ENCODE assay signal across 9 cellular contexts in the genomic region with DNA sequence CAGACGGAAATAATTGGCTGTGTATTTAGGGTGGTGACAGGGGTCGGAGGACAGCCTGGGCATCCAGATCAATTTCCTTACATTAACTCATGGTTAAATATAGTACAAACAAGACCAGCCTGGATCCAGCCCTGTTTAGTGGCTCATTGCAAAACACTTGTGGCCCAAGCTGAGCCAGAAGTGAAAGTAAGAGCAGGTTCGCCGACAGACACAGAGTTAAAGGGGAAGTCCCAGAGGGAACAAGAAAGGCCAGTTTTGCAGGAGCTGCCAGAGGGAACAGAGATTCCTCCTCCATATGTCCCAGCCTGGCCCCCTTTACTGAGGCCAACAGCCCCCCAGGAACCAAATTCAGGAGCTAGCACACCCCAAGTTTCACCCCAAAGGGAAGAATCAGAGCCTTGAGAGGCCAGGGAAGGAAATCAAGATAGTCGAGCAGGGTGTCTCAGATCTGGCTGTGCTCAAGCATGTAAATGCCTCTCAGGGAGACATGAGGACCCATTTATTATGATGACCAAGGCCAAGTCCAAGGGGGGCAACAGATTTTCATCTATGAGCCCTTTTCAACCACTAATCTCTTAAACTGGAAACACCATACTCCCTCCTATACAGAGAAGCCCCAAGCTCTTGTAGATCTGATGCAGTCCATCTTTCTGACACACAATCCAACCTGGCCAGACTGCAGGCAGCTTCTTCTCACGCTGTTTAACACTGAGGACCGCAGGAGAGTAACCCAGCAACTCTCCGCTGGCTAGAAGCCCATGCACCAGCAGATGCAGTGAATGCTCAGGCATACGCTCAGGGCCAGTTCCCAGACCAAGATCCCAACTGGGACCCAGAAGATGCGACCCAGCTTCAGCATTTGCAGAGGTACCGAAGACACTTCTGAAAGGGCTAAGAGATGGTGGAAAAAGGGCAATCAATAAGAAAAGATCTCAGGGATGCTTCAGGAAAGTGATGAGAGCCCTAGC. TPM values are rescaled to one million over a fixed set of nuclear protein-coding genes. Genes with fewer than 3 reads are reported as not detected.
A peak's percentile ranks its signal among the peaks of the same experiment; 100 is the strongest.
DNase-seq lines count a peak whose midpoint lies in the region; ATAC-seq, FAIRE-seq and TF ChIP-seq lines count a peak whose summit lies in the region.
"Had no signal": no experiment of that assay in that cellular context is flagged by ENCODE, and none has a peak within 500 bp of the region (broad histone marks: within the 10 kb centered on the region; RNA-seq: fewer than 3 reads in every experiment).

No MANE protein-coding gene starts in this region.

- intact Hi-C loops in CD4-positive, alpha-beta memory T cell (cut with micrococcal nuclease), result no loop called here

- no peak overlapping the region for H3K27ac ChIP-seq in CD4-positive, alpha-beta memory T cell (ENCODE audit: low read depth, low read length)

- H3K9me3 Mint-ChIP-seq in CD4-positive, alpha-beta memory T cell, result no peaks in the 10 kb centered on the region
- H3K9me3 Mint-ChIP-seq in T-cell (no peaks in the 10 kb centered on the region), osteocyte (ENCODE audit: unreplicated experiment) (no peaks in the 10 kb centered on the region)
- H3K9me3 Mint-ChIP-seq: neural crest cell had no signal

- CTCF ChIA-PET in CD4-positive, alpha-beta memory T cell (lab: Charles Lee; ENCODE audit: partially characterized antibody), result interaction anchor here (1.2 to 2.5 kb wide), 3 partner anchors 12 to 180 kb away, joined by 3 to 15 read pairs (median 3); no protein-coding TSS in a partner anchor
- CTCF ChIA-PET in T-cell (lab: Charles Lee), result interaction anchor here in 1 of 2 donors (0.7 kb wide), 1 partner anchor 161 kb away, joined by 6 read pairs; no protein-coding TSS in a partner anchor

- peak overlapping the region; percentile 65 to 94 (median 91) for H3K27ac Mint-ChIP-seq in CD4-positive, alpha-beta memory T cell
- H3K27ac Mint-ChIP-seq in T-cell (peak overlapping the region; percentile 89 to 95), osteocyte (ENCODE audit: unreplicated experiment) (peak overlapping the region; percentile 98)

- peak; percentile 77 for FAIRE-seq in GM19239 (lab: Jason Lieb, UNC)

- H3K4me3 Mint-ChIP-seq in CD4-positive, alpha-beta memory T cell, result peak overlapping the region; percentile 84 to 94 (median 90)
- H3K4me3 Mint-ChIP-seq in T-cell, result peak overlapping the region; percentile 65 to 83 (median 73)
- H3K4me3 Mint-ChIP-seq in osteocyte (ENCODE audit: unreplicated experiment), result peak overlapping the region; percentile 73
- H3K4me3 Mint-ChIP-seq: neural crest cell had no signal

- no peaks in the 10 kb centered on the region for H3K27me3 ChIP-seq in CD4-positive, alpha-beta memory T cell (ENCODE audit: insufficient read depth, low read length)

- H3K27me3 Mint-ChIP-seq in CD4-positive, alpha-beta memory T cell, result peaks cover 0 to 9% of the 10 kb centered on the region in 2 donors
- peaks cover 0 to 10% of the 10 kb centered on the region in 2 donors for H3K27me3 Mint-ChIP-seq in T-cell
- H3K27me3 Mint-ChIP-seq in osteocyte (ENCODE audit: unreplicated experiment), result no peaks in the 10 kb centered on the region

- H3K36me3 ChIP-seq in CD4-positive, alpha-beta memory T cell (ENCODE audit: insufficient read depth, low read length), result no peaks in the 10 kb centered on the region

- H3K4me1 Mint-ChIP-seq in CD4-positive, alpha-beta memory T cell, result peaks cover 18 to 24% (median 20%) of the 10 kb centered on the region in 4 donors
- H3K4me1 Mint-ChIP-seq in T-cell (peaks cover 18 to 25% (median 21%) of the 10 kb centered on the region in 3 donors), osteocyte (ENCODE audit: unreplicated experiment) (peaks cover 32% of the 10 kb centered on the region)

- no peaks in the 10 kb centered on the region for H3K36me3 Mint-ChIP-seq in CD4-positive, alpha-beta memory T cell
- H3K36me3 Mint-ChIP-seq in T-cell, result no peaks in the 10 kb centered on the region
- no peaks in the 10 kb centered on the region for H3K36me3 Mint-ChIP-seq in osteocyte (ENCODE audit: unreplicated experiment)

- no peak for TF ChIP-seq CTCF in epithelial cell of proximal tubule (conservative IDR thresholded peaks at IDR 0.05; ENCODE audit: low read depth, low read length)
- no peak for TF ChIP-seq CTCF in osteocyte (IDR thresholded peaks at IDR 0.05)

- POLR2A ChIA-PET in CD4-positive, alpha-beta memory T cell (lab: Charles Lee; ENCODE audit: partially characterized antibody), result interaction anchor here (0.7 to 2.7 kb wide), 2 partner anchors 12 to 16 kb away, joined by 4 to 11 read pairs; partner anchors contain the start of gene ADCK2
- POLR2A ChIA-PET in T-cell (lab: Charles Lee), result no interaction called here

- peak in 2 of 5 donors; percentile 28 to 31 for DNase-seq in CD4-positive, alpha-beta memory T cell
- DNase-seq in GM19239 (ENCODE audit: insufficient read length, low spot score) (no peak), T-cell (peak in 13 of 34 experiments; percentile 8 to 46 (median 22)), epithelial cell of proximal tubule (ENCODE audit: low read depth) (no peak), osteocyte (ENCODE audit: extremely low spot score, unreplicated experiment) (no peak), cerebellar cortex (ENCODE audit: low spot score) (no peak)
- no peak for DNase-seq in activated CD4-positive, CD25-positive, alpha-beta regulatory T cell (lab: John Stamatoyannopoulos, UW)

- H3K9me3 ChIP-seq in CD4-positive, alpha-beta memory T cell (ENCODE audit: control insufficient read depth in 1 of 2, low read length in 2 of 2), result no peaks in the 10 kb centered on the region

- H3K4me1 ChIP-seq in CD4-positive, alpha-beta memory T cell (ENCODE audit: insufficient read depth, low read length), result peaks cover 17% of the 10 kb centered on the region

- peak overlapping the region in 1 of 2 donors; percentile 46 for H3K4me3 ChIP-seq in CD4-positive, alpha-beta memory T cell (ENCODE audit: low read length in 2 of 2)
- H3K4me3 ChIP-seq in epithelial cell of proximal tubule (ENCODE audit: low read depth, low read length), result peak overlapping the region; percentile 35

- ATAC-seq in HG03354 (IDR thresholded peaks at IDR 0.05; ENCODE audit: poor library complexity, severe bottlenecking, unreplicated experiment) (peak; percentile 95), T-cell (replicated peaks in 1 of 4) (peak; percentile 66 to 92 (median 87))

RNA-seq across cellular contexts. Expression of gene ADCK2, which starts 15.9 kb away (rescaled TPM):
- total RNA-seq in CD4-positive, alpha-beta memory T cell, result 10 to 100 TPM; 18.6 to 19.2 TPM
- 10 to 100 TPM; 24.9 to 36.0 TPM for polyA plus RNA-seq in CD4-positive, alpha-beta memory T cell
- total RNA-seq in T-cell, result 10 to 100 TPM; 16.3 to 23.3 (median 20.2) TPM
- 32.3 and 36.8 TPM in 2 replicates for total RNA-seq in epithelial cell of proximal tubule
- total RNA-seq in osteocyte, result 25.7 and 26.1 TPM in 2 replicates

RNA-seq across cellular contexts. Expression of gene DENND2A, which starts 16.2 kb away (rescaled TPM):
- not detected for total RNA-seq in CD4-positive, alpha-beta memory T cell
- polyA plus RNA-seq in CD4-positive, alpha-beta memory T cell, result not detected
- total RNA-seq in T-cell, result under 1 TPM in 1 of 5 donors, not detected in 4; 0.09 TPM
- total RNA-seq in epithelial cell of proximal tubule, result 27.6 and 34.4 TPM in 2 replicates
- total RNA-seq in osteocyte, result 53.3 and 56.6 TPM in 2 replicates

RNA-seq across cellular contexts. Expression of gene NDUFB2, which starts 39.7 kb away (rescaled TPM):
- total RNA-seq in CD4-positive, alpha-beta memory T cell, result 10 to 100 TPM; 94.4 to 98.6 TPM
- 100 to 1,000 TPM; 410 to 639 TPM for polyA plus RNA-seq in CD4-positive, alpha-beta memory T cell
- total RNA-seq in T-cell, result 100 to 1,000 TPM in 3 of 5 donors, 10 to 100 TPM in 2; 97.2 to 110 (median 103) TPM
- 425 and 531 TPM in 2 replicates for total RNA-seq in epithelial cell of proximal tubule
- 177 and 184 TPM in 2 replicates for total RNA-seq in osteocyte

Comparison
In these comparisons a context has a peak if more than half of its experiments do, and no peak if none do; other contexts are left out.
1. RNA of gene DENND2A, which starts 16.2 kb away (total RNA-seq): 53.3 to 56.6 TPM in osteocyte and 27.6 to 34.4 TPM in epithelial cell of proximal tubule; 0.09 TPM in T-cell and not detected in CD4-positive, alpha-beta memory T cell; every median in the first group is over 10 times any median in the second.
2. Peak in every context shown above with its lines, with median percentiles within 50 percentile points of each other: H3K27ac Mint-ChIP-seq and H3K4me3 Mint-ChIP-seq.